In genomic region chr15:78872972-78873795, GRCh38 we compare ENCODE assay signal across 8 cellular contexts. TPM values are rescaled to one million over a fixed set of nuclear protein-coding genes. Genes with fewer than 3 reads are reported as not detected.
DNase-seq lines count a peak whose midpoint lies in the region; ATAC-seq and TF ChIP-seq lines count a peak whose summit lies in the region.

No MANE protein-coding gene starts in this region.

- peaks cover 12% of the 10 kb centered on the region for H3K36me3 Mint-ChIP-seq in T-cell

- no peaks in the 10 kb centered on the region for H3K27me3 Mint-ChIP-seq in T-cell

- peak overlapping the region; percentile 100 for H3K27ac Mint-ChIP-seq in T-cell

- H3K4me1 Mint-ChIP-seq in T-cell = peaks cover 37 to 46% (median 44%) of the 10 kb centered on the region in 3 donors

- intact Hi-C loops in left ventricle myocardium inferior (cut with micrococcal nuclease) = no loop called here
- intact Hi-C loops in psoas muscle (cut with DNase I) = loop anchor here in 1 of 2 donors (10.0 kb wide), 1 partner anchor 108 kb away; no protein-coding TSS in a partner anchor

- H3K9me3 ChIP-seq in left ventricle myocardium inferior (replicated peaks) (no peaks in the 10 kb centered on the region), psoas muscle (no peaks in the 10 kb centered on the region)

- ATAC-seq in HG02763 (IDR thresholded peaks at IDR 0.05; ENCODE audit: unreplicated experiment) (peak; percentile 74), T-cell (replicated peaks in 1 of 4) (peak; percentile 71 to 75 (median 74)), psoas muscle (peak; percentile 61 to 78 (median 66))

- TF ChIP-seq CTCF in GM12875 (IDR thresholded peaks at IDR 0.05; ENCODE audit: borderline replicate concordance, insufficient read depth, low read depth, low read length) = peak; percentile 57
- TF ChIP-seq CTCF in left ventricle myocardium inferior (IDR thresholded peaks at IDR 0.05; ENCODE audit: borderline replicate concordance) = peak; percentile 61
- TF ChIP-seq CTCF in psoas muscle (IDR thresholded peaks at IDR 0.05) = peak; percentile 3

- DNase-seq in NCI-H1417 treated with DMSO at 0.1 percent for 48 hours (lab: John Stamatoyannopoulos, UW) (peak; percentile 90), T-cell (peak; percentile 70 to 92 (median 87)), amniotic epithelial cell (ENCODE audit: low read depth) (peak; percentile 90), left ventricle myocardium inferior (peak; percentile 85), psoas muscle (peak; percentile 79 to 88)

- H3K4me3 ChIP-seq in GM12875 (ENCODE audit: low read depth, low read length) (peak overlapping the region; percentile 99), left ventricle myocardium inferior (peak overlapping the region; percentile 81), psoas muscle (peak overlapping the region; percentile 84), urinary bladder (ENCODE audit: low read depth, low read length) (peak overlapping the region; percentile 96)

- H3K4me3 Mint-ChIP-seq in T-cell = peak overlapping the region; percentile 100

- POLR2A ChIA-PET in T-cell (lab: Charles Lee) = interaction anchor here (0.6 to 1.5 kb wide), 8 partner anchors 12 to 609 kb away, joined by 3 to 9 read pairs (median 6); partner anchors contain the start of gene DNAJA4 (in 1 of the 2)

- WGBS in psoas muscle, 3 donors = 0 to 1% (median 0%) methylated on average over 56 to 75 of the region's 75 CpGs
- under 1% methylated on average over 75 of the region's 75 CpGs for WGBS in urinary bladder

- H3K36me3 ChIP-seq in left ventricle myocardium inferior (no peaks in the 10 kb centered on the region), psoas muscle (ENCODE audit: insufficient read depth in 1 of 2, low read depth in 1 of 2) (no peaks in the 10 kb centered on the region), urinary bladder (ENCODE audit: insufficient read depth) (no peaks in the 10 kb centered on the region)

- H3K27me3 ChIP-seq in left ventricle myocardium inferior (ENCODE audit: low read depth) (no peaks in the 10 kb centered on the region), psoas muscle (ENCODE audit: insufficient read depth in 3 of 3, low read length in 2 of 3) (no peaks in the 10 kb centered on the region)

- CTCF ChIA-PET in T-cell (lab: Charles Lee) = interaction anchor here (0.5 to 2.5 kb wide), 7 partner anchors 10 to 1280 kb away, joined by 3 to 14 read pairs (median 4); no protein-coding TSS in a partner anchor

- no peaks in the 10 kb centered on the region for H3K9me3 Mint-ChIP-seq in T-cell

- peaks cover 60% of the 10 kb centered on the region for H3K4me1 ChIP-seq in left ventricle myocardium inferior
- peaks cover 32% of the 10 kb centered on the region for H3K4me1 ChIP-seq in psoas muscle
- H3K4me1 ChIP-seq in urinary bladder (ENCODE audit: insufficient read depth) = no peaks in the 10 kb centered on the region

- peak overlapping the region; percentile 98 for H3K27ac ChIP-seq in left ventricle myocardium inferior (replicated peaks)
- peak overlapping the region; percentile 99 for H3K27ac ChIP-seq in psoas muscle
- H3K27ac ChIP-seq in urinary bladder (ENCODE audit: low read depth) = peak overlapping the region; percentile 99

RNA-seq across cellular contexts. Expression of gene MORF4L1, which starts 0.5 kb away (rescaled TPM):
- 100 to 1,000 TPM; 208 to 388 (median 232) TPM for total RNA-seq in T-cell
- 310 TPM for total RNA-seq in left ventricle myocardium inferior
- total RNA-seq in psoas muscle = 100 to 1,000 TPM; 262 to 357 (median 341) TPM
- polyA plus RNA-seq in psoas muscle = 100 to 1,000 TPM; 288 to 679 (median 327) TPM
- 465 TPM for total RNA-seq in urinary bladder
- polyA plus RNA-seq in urinary bladder = 392 TPM

Comparison
In these comparisons a context has a peak if more than half of its experiments do, and no peak if none do; other contexts are left out.
1. Peak in every context shown above with its lines: DNase-seq, ATAC-seq, H3K4me3 ChIP-seq and H3K27ac ChIP-seq.
2. CTCF ChIP-seq: peak in every context shown above with its lines; median percentile 61 in left ventricle myocardium inferior; 57 in GM12875; 3 in psoas muscle.